In genomic region chr11:64852804-64853520, GRCh38 we compare ENCODE assay signal across 10 cellular contexts. TPM values are rescaled to one million over a fixed set of nuclear protein-coding genes. Genes with fewer than 3 reads are reported as not detected.
A peak's percentile ranks its signal among the peaks of the same experiment; 100 is the strongest.
DNase-seq lines count a peak whose midpoint lies in the region; ATAC-seq, FAIRE-seq and TF ChIP-seq lines count a peak whose summit lies in the region.
"Had no signal": no experiment of that assay in that cellular context is flagged by ENCODE, and none has a peak within 500 bp of the region (broad histone marks: within the 10 kb centered on the region; RNA-seq: fewer than 3 reads in every experiment).

No MANE protein-coding gene starts in this region.

- peak overlapping the region; percentile 59 for H3K4me3 ChIP-seq in OCI-LY3 (ENCODE audit: low read length)
- H3K4me3 ChIP-seq: dorsolateral prefrontal cortex, SK-N-MC had no signal

- DNase-seq in GM12891 (ENCODE audit: insufficient read length, low spot score) (no peak), NCI-H2171 (lab: John Stamatoyannopoulos, UW) (no peak), hippocampal formation (lab: John Stamatoyannopoulos, UW) (no peak), sciatic nerve (ENCODE audit: low spot score) (no peak)
- no peak for DNase-seq in effector memory CD8-positive, alpha-beta T cell
- no peak for DNase-seq in stimulated activated effector memory CD8-positive, alpha-beta T cell treated with anti-CD3 and anti-CD28 coated beads, Interleukin-12 subunit alpha, Interleukin-12 subunit beta, amount 100 ng/mL, for 72 hours (ENCODE audit: low spot score in 2 of 2)
- DNase-seq: dorsolateral prefrontal cortex had no signal

- no peaks in the 10 kb centered on the region for H3K9me3 ChIP-seq in OCI-LY3 (ENCODE audit: insufficient read depth, low read length)

- no peak overlapping the region for H2AFZ ChIP-seq in OCI-LY3 (ENCODE audit: low read depth, low read length)

- peak; percentile 19 for ATAC-seq in effector memory CD8-positive, alpha-beta T cell (replicated peaks)
- no peak for ATAC-seq in stimulated activated effector memory CD8-positive, alpha-beta T cell treated with anti-CD3 and anti-CD28 coated beads, Interleukin-12 subunit alpha, Interleukin-12 subunit beta, amount 100 ng/mL, for 72 hours
- ATAC-seq in sciatic nerve: no peak
- no peak for ATAC-seq in GM19351 (IDR thresholded peaks at IDR 0.05; ENCODE audit: unreplicated experiment)

- peak overlapping the region; percentile 91 for H3K4me2 ChIP-seq in OCI-LY3 (ENCODE audit: low read length)

- peak; percentile 50 for FAIRE-seq in GM12891 (lab: Jason Lieb, UNC)

- H3K4me1 ChIP-seq in OCI-LY3 (ENCODE audit: low read length): peaks cover 97% of the 10 kb centered on the region

- peaks cover 24% of the 10 kb centered on the region for H3K79me2 ChIP-seq in OCI-LY3 (ENCODE audit: low read length)

- peaks cover 78 to 80% of the 10 kb centered on the region in 2 donors for H3K4me1 Mint-ChIP-seq in effector memory CD8-positive, alpha-beta T cell (ENCODE audit: low read depth in 2 of 2)
- H3K4me1 Mint-ChIP-seq in stimulated activated effector memory CD8-positive, alpha-beta T cell treated with anti-CD3 and anti-CD28 coated beads, Interleukin-12 subunit alpha, Interleukin-12 subunit beta, amount 100 ng/mL, for 72 hours: peaks cover 88% of the 10 kb centered on the region

- H3K27me3 Mint-ChIP-seq in effector memory CD8-positive, alpha-beta T cell: no peaks in the 10 kb centered on the region

- intact Hi-C loops in sciatic nerve (cut with DNase I): no loop called here

- H3K27me3 ChIP-seq in OCI-LY3 (ENCODE audit: low read depth, low read length): no peaks in the 10 kb centered on the region
- H3K27me3 ChIP-seq: dorsolateral prefrontal cortex had no signal

- no peaks in the 10 kb centered on the region for H4K20me1 ChIP-seq in OCI-LY3 (ENCODE audit: insufficient read depth, low read length)

- H3K9ac ChIP-seq in OCI-LY3 (ENCODE audit: low read length): peak overlapping the region; percentile 85

- peak; percentile 32; the same call in 1 of the 2 replicates for TF ChIP-seq POLR2A in GM12891 (IDR thresholded peaks at IDR 0.05; ENCODE audit: low read depth, low read length)

- peak overlapping the region; percentile 99 for H3K27ac ChIP-seq in OCI-LY3 (ENCODE audit: low read length)
- H3K27ac ChIP-seq: SK-N-MC had no signal

- peaks cover 95% of the 10 kb centered on the region for H3K36me3 Mint-ChIP-seq in effector memory CD8-positive, alpha-beta T cell (ENCODE audit: insufficient read depth)
- H3K36me3 Mint-ChIP-seq in stimulated activated effector memory CD8-positive, alpha-beta T cell treated with anti-CD3 and anti-CD28 coated beads, Interleukin-12 subunit alpha, Interleukin-12 subunit beta, amount 100 ng/mL, for 72 hours: peaks cover 87% of the 10 kb centered on the region

- H3K4me3 Mint-ChIP-seq in effector memory CD8-positive, alpha-beta T cell: peak overlapping the region; percentile 59 to 86
- peak overlapping the region; percentile 87 for H3K4me3 Mint-ChIP-seq in stimulated activated effector memory CD8-positive, alpha-beta T cell treated with anti-CD3 and anti-CD28 coated beads, Interleukin-12 subunit alpha, Interleukin-12 subunit beta, amount 100 ng/mL, for 72 hours

- TF ChIP-seq CTCF in OCI-LY3 (IDR thresholded peaks at IDR 0.05; ENCODE audit: low read depth, low read length): no peak

- H3K27ac Mint-ChIP-seq in effector memory CD8-positive, alpha-beta T cell: peak overlapping the region; percentile 90 to 97
- H3K27ac Mint-ChIP-seq in stimulated activated effector memory CD8-positive, alpha-beta T cell treated with anti-CD3 and anti-CD28 coated beads, Interleukin-12 subunit alpha, Interleukin-12 subunit beta, amount 100 ng/mL, for 72 hours: peak overlapping the region; percentile 97

- H3K9me3 Mint-ChIP-seq in effector memory CD8-positive, alpha-beta T cell: no peaks in the 10 kb centered on the region
- H3K9me3 Mint-ChIP-seq in stimulated activated effector memory CD8-positive, alpha-beta T cell treated with anti-CD3 and anti-CD28 coated beads, Interleukin-12 subunit alpha, Interleukin-12 subunit beta, amount 100 ng/mL, for 72 hours: no peaks in the 10 kb centered on the region

- H3K36me3 ChIP-seq in OCI-LY3 (replicated peaks; ENCODE audit: low read depth, low read length): peaks cover 34% of the 10 kb centered on the region

TF ChIP-seq in GM12891, 5 proteins besides CTCF, POLR2A, EP300 and RAD21:
- peak; percentile 38; the same call in 1 of the 2 replicates for TF ChIP-seq SPI1 (IDR thresholded peaks at IDR 0.05; ENCODE audit: low read depth, low read length)
- 0 out of 2 replicates have a peak, but pooled peaks have one; percentile 45 for TF ChIP-seq POU2F2 (IDR thresholded peaks at IDR 0.05; ENCODE audit: low read depth, low read length)
- TF ChIP-seq TAF1 (IDR thresholded peaks at IDR 0.05; ENCODE audit: low read depth, low read length): no peak
TF ChIP-seq in GM12891: peak in this region for 2.

RNA-seq across cellular contexts. Expression of gene CDC42BPG, which starts 8.5 kb away (rescaled TPM):
- 0.36 TPM for polyA plus RNA-seq in GM12891 (2012; ENCODE audit: low read depth, missing spikeins)
- 0.58 TPM for total RNA-seq in sciatic nerve

RNA-seq across cellular contexts. Expression of gene EHD1, which starts 25.5 kb away (rescaled TPM):
- polyA plus RNA-seq in GM12891 (2012; ENCODE audit: low read depth, missing spikeins): 84.7 TPM
- 64.5 TPM for total RNA-seq in sciatic nerve

RNA-seq across cellular contexts. Expression of gene MEN1, which starts 42.6 kb away (rescaled TPM):
- polyA plus RNA-seq in GM12891 (2012; ENCODE audit: low read depth, missing spikeins): 16.2 TPM
- 17.7 TPM for total RNA-seq in sciatic nerve

RNA-seq across cellular contexts. Expression of gene MAP4K2, which starts 49.9 kb away (rescaled TPM):
- 30.2 TPM for polyA plus RNA-seq in GM12891 (2012; ENCODE audit: low read depth, missing spikeins)
- 18.0 TPM for total RNA-seq in sciatic nerve
